ENCODE assay signal across 1 cellular context in the genomic region with DNA sequence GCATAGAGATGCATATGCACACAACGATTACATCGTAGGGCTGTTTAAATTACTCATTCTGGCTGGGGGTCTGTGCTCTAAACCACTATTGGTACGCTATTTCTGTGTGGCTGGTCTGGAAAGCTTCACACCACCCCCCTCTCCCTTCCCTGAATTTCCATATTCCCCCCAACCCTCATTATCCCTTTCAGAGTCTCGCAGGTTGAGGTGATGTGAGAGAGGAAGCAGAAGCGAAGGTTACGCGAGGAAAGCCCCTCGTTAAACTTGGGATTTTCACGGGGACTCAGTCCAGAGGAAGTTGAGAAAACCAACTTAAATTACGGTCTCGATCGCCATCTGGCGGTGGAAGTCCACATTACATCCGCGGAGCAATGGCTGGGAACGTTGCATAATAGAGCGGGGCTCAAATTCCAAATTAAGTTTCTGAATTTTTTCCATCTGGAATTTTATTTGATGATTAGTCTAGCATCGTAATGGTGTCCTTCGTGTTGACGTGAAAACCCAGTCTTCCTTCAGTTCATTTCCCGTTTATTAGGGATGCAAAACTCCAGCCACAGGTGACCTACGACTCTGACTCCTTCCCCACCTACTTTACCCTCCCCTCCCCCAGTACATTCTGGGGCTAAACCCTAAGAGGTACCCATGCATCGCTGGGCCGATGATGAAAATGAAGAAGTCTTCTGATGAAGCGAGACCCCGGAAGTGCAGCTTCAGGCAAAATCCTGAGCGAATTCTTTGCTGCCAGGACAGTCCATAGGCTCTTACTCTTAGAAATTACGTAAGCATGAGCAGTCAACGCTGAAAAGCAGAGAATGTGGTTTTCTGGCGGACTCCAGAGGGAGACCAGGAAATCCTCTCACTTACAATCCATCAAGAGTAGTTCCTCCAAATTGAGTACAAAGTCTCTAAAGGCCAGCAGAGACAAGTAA.
TF ChIP-seq lines count a peak whose summit lies in the region.

No MANE protein-coding gene starts in this region.

TF ChIP-seq in SK-N-SH treated with all-trans-retinoic acid at 6 μM for 48 hours, 23 proteins besides CTCF, POLR2A, EP300 and RAD21 (continued from another document):
- TF ChIP-seq PPARA (CRISPR knock-in tag; IDR thresholded peaks at IDR 0.05; ENCODE audit: borderline replicate concordance) (no peak), CSDC2 (CRISPR knock-in tag; IDR thresholded peaks at IDR 0.05) (no peak), SNAI2 (CRISPR knock-in tag; IDR thresholded peaks at IDR 0.05) (no peak), TCF4 (CRISPR knock-in tag; IDR thresholded peaks at IDR 0.05; ENCODE audit: borderline replicate concordance) (no peak), ZFP3 (CRISPR knock-in tag; IDR thresholded peaks at IDR 0.05) (no peak), OSR1 (CRISPR knock-in tag; IDR thresholded peaks at IDR 0.05) (no peak), ISL1 (CRISPR knock-in tag; IDR thresholded peaks at IDR 0.05) (no peak), ZC3H10 (CRISPR knock-in tag; IDR thresholded peaks at IDR 0.05) (no peak), GLIS3 (CRISPR knock-in tag; IDR thresholded peaks at IDR 0.05) (no peak), ZFP30 (CRISPR knock-in tag; IDR thresholded peaks at IDR 0.05) (no peak)
- TF ChIP-seq, protein P1, sequence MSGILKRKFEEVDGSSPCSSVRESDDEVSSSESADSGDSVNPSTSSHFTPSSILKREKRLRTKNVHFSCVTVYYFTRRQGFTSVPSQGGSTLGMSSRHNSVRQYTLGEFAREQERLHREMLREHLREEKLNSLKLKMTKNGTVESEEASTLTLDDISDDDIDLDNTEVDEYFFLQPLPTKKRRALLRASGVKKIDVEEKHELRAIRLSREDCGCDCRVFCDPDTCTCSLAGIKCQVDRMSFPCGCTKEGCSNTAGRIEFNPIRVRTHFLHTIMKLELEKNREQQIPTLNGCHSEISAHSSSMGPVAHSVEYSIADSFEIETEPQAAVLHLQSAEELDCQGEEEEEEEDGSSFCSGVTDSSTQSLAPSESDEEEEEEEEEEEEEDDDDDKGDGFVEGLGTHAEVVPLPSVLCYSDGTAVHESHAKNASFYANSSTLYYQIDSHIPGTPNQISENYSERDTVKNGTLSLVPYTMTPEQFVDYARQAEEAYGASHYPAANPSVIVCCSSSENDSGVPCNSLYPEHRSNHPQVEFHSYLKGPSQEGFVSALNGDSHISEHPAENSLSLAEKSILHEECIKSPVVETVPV (CRISPR knock-in tag; IDR thresholded peaks at IDR 0.05): no peak
